35 cellular contexts compared by ENCODE assay signal in genomic region chr4:24672871-24673270, GRCh38.
"Had no signal": no experiment of that assay in that cellular context is flagged by ENCODE, and none has a peak within 500 bp of the region (broad histone marks: within the 10 kb centered on the region; RNA-seq: fewer than 3 reads in every experiment).

No MANE protein-coding gene starts in this region.

- H3K4me1 Mint-ChIP-seq: activated B cell treated with CpG ODN at 0.5 μM for 24 hours; activated CD4-positive, alpha-beta T cell treated with anti-CD3 and anti-CD28 coated beads, Interleukin-2, amount 10 ng/mL, durations not matched to agents 24 days and 14 days; activated naive CD8-positive, alpha-beta T cell treated with anti-CD3 and anti-CD28 coated beads for 36 hours; activated T-helper 17 cell treated with anti-CD3 and anti-CD28 coated beads, Interleukin-2, amount 50 U/mL, for 72 hours had no signal

- H3K4me3 Mint-ChIP-seq: activated B cell treated with CpG ODN at 0.5 μM for 24 hours; activated CD4-positive, alpha-beta memory T cell treated with anti-CD3 and anti-CD28 coated beads for 36 hours; activated CD4-positive, alpha-beta T cell treated with anti-CD3 and anti-CD28 coated beads, Interleukin-2, amount 10 ng/mL, durations not matched to agents 24 days and 14 days; activated CD8-positive, alpha-beta T cell treated with anti-CD3 and anti-CD28 coated beads for 36 hours; activated naive CD4-positive, alpha-beta T cell treated with anti-CD3 and anti-CD28 coated beads for 36 hours; activated naive CD8-positive, alpha-beta T cell treated with anti-CD3 and anti-CD28 coated beads for 36 hours; activated T-cell treated with anti-CD3 and anti-CD28 coated beads, Interleukin-2, amount 50 U/mL, for 4 hours; activated T-cell treated with anti-CD3 and anti-CD28 coated beads, Interleukin-2, amount 50 U/mL, for 72 hours; activated T-helper 1 cell treated with anti-CD3 and anti-CD28 coated beads, Interleukin-12 subunit alpha, Interleukin-12 subunit beta, Interleukin-2, Interleukin-4 antibody, amounts not matched to agents 30 ng/mL and 10 ng/mL and 1 ng/mL, durations not matched to agents 14 hours and 24 hours and 36 hours; activated T-helper 17 cell treated with anti-CD3 and anti-CD28 coated beads, Interleukin-2, amount 50 U/mL, for 72 hours; T-helper 1 cell treated with Interleukin-12 subunit alpha and Interleukin-12 subunit beta and Interleukin-4 antibody, amounts not matched to agents 30 μg/mL and 1 μg/mL, for 36 hours; T-helper 2 cell treated with Interferon-gamma antibody and Interleukin-4, amounts not matched to agents 5 μg/mL and 100 μg/mL, for 36 hours had no signal

- H3K36me3 ChIP-seq: adrenal gland, brain microvascular endothelial cell, breast epithelium had no signal

- ATAC-seq: activated CD8-positive, alpha-beta T cell treated with anti-CD3 and anti-CD28 coated beads for 36 hours; activated naive CD4-positive, alpha-beta T cell treated with anti-CD3 and anti-CD28 coated beads, Interleukin-2, amount 50 U/mL, for 72 hours; activated T-cell treated with anti-CD3 and anti-CD28 coated beads, Interleukin-2, amount 50 U/mL, for 4 hours; activated T-cell treated with anti-CD3 and anti-CD28 coated beads, Interleukin-2, amount 50 U/mL, for 72 hours; activated T-helper 17 cell treated with anti-CD3 and anti-CD28 coated beads, Interleukin-2, amount 50 U/mL, for 72 hours; body of pancreas had no signal

- H3K9me3 ChIP-seq: adrenal gland had no signal

- H3K4me1 ChIP-seq: adrenal gland, body of pancreas, breast epithelium had no signal

- H3K9me3 Mint-ChIP-seq: activated CD4-positive, alpha-beta T cell treated with anti-CD3 and anti-CD28 coated beads, Interleukin-2, amount 10 ng/mL, durations not matched to agents 24 days and 14 days; activated T-helper 1 cell treated with anti-CD3 and anti-CD28 coated beads, Interleukin-12 subunit alpha, Interleukin-12 subunit beta, Interleukin-2, Interleukin-4 antibody, amounts not matched to agents 30 ng/mL and 10 ng/mL and 1 ng/mL, durations not matched to agents 14 hours and 24 hours and 36 hours; T-helper 1 cell treated with Interleukin-12 subunit alpha and Interleukin-12 subunit beta and Interleukin-4 antibody, amounts not matched to agents 30 μg/mL and 1 μg/mL, for 36 hours; T-helper 2 cell treated with Interferon-gamma antibody and Interleukin-4, amounts not matched to agents 5 μg/mL and 100 μg/mL, for 36 hours had no signal

- H3K27ac Mint-ChIP-seq: activated B cell treated with CpG ODN at 0.5 μM for 24 hours; activated CD4-positive, alpha-beta memory T cell treated with anti-CD3 and anti-CD28 coated beads for 36 hours; activated CD4-positive, alpha-beta T cell treated with anti-CD3 and anti-CD28 coated beads, Interleukin-2, amount 10 ng/mL, durations not matched to agents 24 days and 14 days; activated CD8-positive, alpha-beta T cell treated with anti-CD3 and anti-CD28 coated beads for 36 hours; activated naive CD4-positive, alpha-beta T cell treated with anti-CD3 and anti-CD28 coated beads for 36 hours; activated naive CD4-positive, alpha-beta T cell treated with anti-CD3 and anti-CD28 coated beads, Interleukin-2, amount 50 U/mL, for 72 hours; activated naive CD8-positive, alpha-beta T cell treated with anti-CD3 and anti-CD28 coated beads for 36 hours; activated T-cell treated with anti-CD3 and anti-CD28 coated beads, Interleukin-2, amount 50 U/mL, for 72 hours; activated T-helper 1 cell treated with anti-CD3 and anti-CD28 coated beads, Interleukin-12 subunit alpha, Interleukin-12 subunit beta, Interleukin-2, Interleukin-4 antibody, amounts not matched to agents 30 ng/mL and 10 ng/mL and 1 ng/mL, durations not matched to agents 14 hours and 24 hours and 36 hours; activated T-helper 17 cell treated with anti-CD3 and anti-CD28 coated beads, Interleukin-2, amount 50 U/mL, for 72 hours; T-helper 1 cell treated with Interleukin-12 subunit alpha and Interleukin-12 subunit beta and Interleukin-4 antibody, amounts not matched to agents 30 μg/mL and 1 μg/mL, for 36 hours; T-helper 2 cell treated with Interferon-gamma antibody and Interleukin-4, amounts not matched to agents 5 μg/mL and 100 μg/mL, for 36 hours had no signal

- DNase-seq: activated B cell treated with CpG ODN at 0.5 μM for 24 hours; activated CD4-positive, alpha-beta memory T cell treated with anti-CD3 and anti-CD28 coated beads for 36 hours; activated CD4-positive, alpha-beta T cell treated with anti-CD3 and anti-CD28 coated beads for 4 hours; activated CD4-positive, alpha-beta T cell treated with anti-CD3 and anti-CD28 coated beads, Interleukin-2, amount 10 ng/mL, durations not matched to agents 24 days and 14 days; activated CD4-positive, alpha-beta T cell treated with anti-CD3 and anti-CD28 coated beads, Interleukin-2, amount 50 U/mL, for 1 hour; activated CD4-positive, alpha-beta T cell treated with anti-CD3 and anti-CD28 coated beads, Interleukin-2, amount 50 U/mL, for 4 hours; activated CD4-positive, CD25-positive, alpha-beta regulatory T cell treated with anti-CD3 and anti-CD28 coated beads, Interleukin-2, amount 50 U/mL, for 72 hours; activated CD8-positive, alpha-beta memory T cell treated with anti-CD3 and anti-CD28 coated beads, Interleukin-2, amount 50 U/mL, for 4 hours; activated CD8-positive, alpha-beta T cell treated with anti-CD3 and anti-CD28 coated beads for 36 hours; activated effector memory CD4-positive, alpha-beta T cell treated with anti-CD3 and anti-CD28 coated beads, Interleukin-2, amount 50 U/mL, for 16 hours; activated gamma-delta T cell treated with Interleukin-2 at 50 U/mL for 16 hours; activated naive CD4-positive, alpha-beta T cell; activated naive CD4-positive, alpha-beta T cell treated with anti-CD3 and anti-CD28 coated beads for 36 hours; activated naive CD4-positive, alpha-beta T cell treated with anti-CD3 and anti-CD28 coated beads, Interleukin-2, amount 50 U/mL, for 16 hours; activated naive CD8-positive, alpha-beta T cell treated with anti-CD3 and anti-CD28 coated beads for 36 hours; activated T-cell treated with anti-CD3 and anti-CD28 coated beads for 4 hours; activated T-cell treated with anti-CD3 and anti-CD28 coated beads, Interleukin-2, amount 50 U/mL, for 1 hour; activated T-cell treated with anti-CD3 and anti-CD28 coated beads, Interleukin-2, amount 50 U/mL, for 4 hours; activated T-cell treated with anti-CD3 and anti-CD28 coated beads, Interleukin-2, amount 50 U/mL, for 72 hours; adrenal gland; amniotic stem cell; aorta; body of pancreas; brain microvascular endothelial cell; central memory CD4-positive, alpha-beta T cell; T-helper 1 cell; T-helper 2 cell; T-helper 9 cell had no signal

- H3K4me3 ChIP-seq: adrenal gland, body of pancreas, breast epithelium had no signal

- H3K27me3 ChIP-seq: adrenal gland, body of pancreas, brain microvascular endothelial cell, breast epithelium had no signal

- H3K36me3 Mint-ChIP-seq: activated CD4-positive, alpha-beta memory T cell treated with anti-CD3 and anti-CD28 coated beads for 36 hours; activated naive CD4-positive, alpha-beta T cell treated with anti-CD3 and anti-CD28 coated beads, Interleukin-2, amount 50 U/mL, for 72 hours; activated naive CD8-positive, alpha-beta T cell treated with anti-CD3 and anti-CD28 coated beads for 36 hours had no signal

- H3K27ac ChIP-seq: adrenal gland, body of pancreas, brain microvascular endothelial cell, breast epithelium, VCaP had no signal
